In the genomic region with DNA sequence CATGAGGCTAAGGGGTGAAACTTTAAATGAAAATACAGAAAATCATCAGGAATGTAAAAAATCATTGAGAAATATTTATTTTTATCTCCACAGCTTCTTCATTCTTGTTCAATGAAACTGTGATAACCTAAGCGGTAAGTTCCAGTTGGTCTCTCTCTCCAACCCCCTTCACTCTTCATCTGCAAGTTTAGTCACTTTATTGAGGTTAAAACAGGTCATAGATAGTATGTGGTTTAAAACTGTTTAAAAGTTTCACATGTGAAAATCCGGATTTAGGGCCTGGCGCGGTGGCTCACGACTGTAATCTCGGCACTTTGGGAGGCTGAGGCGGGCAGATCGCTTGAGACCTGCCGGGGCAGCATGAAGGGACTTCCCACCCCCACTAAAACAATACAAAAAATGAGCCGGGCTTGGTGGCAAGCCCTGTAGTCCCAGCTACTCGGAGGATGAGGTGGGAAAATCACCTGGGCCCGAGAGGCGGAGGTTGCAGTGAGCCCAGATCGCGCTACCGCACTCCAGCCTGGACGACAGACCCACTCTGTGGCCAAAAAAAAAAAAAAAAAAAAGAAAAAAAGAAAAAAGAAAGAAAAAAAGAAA, we compare ENCODE assay signal across 1 cellular context.
TF ChIP-seq lines count a peak whose summit lies in the region.

No MANE protein-coding gene starts in this region.

TF ChIP-seq in HCT116, 20 proteins besides CTCF, POLR2A, EP300 and RAD21:
- TF ChIP-seq SP1 (IDR thresholded peaks at IDR 0.05; ENCODE audit: low read depth) = no peak
- no peak for TF ChIP-seq CEBPB (IDR thresholded peaks at IDR 0.05; ENCODE audit: low read depth)
- TF ChIP-seq, protein P1, sequence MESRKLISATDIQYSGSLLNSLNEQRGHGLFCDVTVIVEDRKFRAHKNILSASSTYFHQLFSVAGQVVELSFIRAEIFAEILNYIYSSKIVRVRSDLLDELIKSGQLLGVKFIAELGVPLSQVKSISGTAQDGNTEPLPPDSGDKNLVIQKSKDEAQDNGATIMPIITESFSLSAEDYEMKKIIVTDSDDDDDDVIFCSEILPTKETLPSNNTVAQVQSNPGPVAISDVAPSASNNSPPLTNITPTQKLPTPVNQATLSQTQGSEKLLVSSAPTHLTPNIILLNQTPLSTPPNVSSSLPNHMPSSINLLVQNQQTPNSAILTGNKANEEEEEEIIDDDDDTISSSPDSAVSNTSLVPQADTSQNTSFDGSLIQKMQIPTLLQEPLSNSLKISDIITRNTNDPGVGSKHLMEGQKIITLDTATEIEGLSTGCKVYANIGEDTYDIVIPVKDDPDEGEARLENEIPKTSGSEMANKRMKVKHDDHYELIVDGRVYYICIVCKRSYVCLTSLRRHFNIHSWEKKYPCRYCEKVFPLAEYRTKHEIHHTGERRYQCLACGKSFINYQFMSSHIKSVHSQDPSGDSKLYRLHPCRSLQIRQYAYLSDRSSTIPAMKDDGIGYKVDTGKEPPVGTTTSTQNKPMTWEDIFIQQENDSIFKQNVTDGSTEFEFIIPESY (IDR thresholded peaks at IDR 0.05; ENCODE audit: extremely low read depth, insufficient replicate concordance, low read length) = no peak
- no peak for TF ChIP-seq POLR2AphosphoS5 (IDR thresholded peaks at IDR 0.05; ENCODE audit: low read depth, low read length)
- TF ChIP-seq ZFX (IDR thresholded peaks at IDR 0.05) = no peak
- TF ChIP-seq, protein P2, sequence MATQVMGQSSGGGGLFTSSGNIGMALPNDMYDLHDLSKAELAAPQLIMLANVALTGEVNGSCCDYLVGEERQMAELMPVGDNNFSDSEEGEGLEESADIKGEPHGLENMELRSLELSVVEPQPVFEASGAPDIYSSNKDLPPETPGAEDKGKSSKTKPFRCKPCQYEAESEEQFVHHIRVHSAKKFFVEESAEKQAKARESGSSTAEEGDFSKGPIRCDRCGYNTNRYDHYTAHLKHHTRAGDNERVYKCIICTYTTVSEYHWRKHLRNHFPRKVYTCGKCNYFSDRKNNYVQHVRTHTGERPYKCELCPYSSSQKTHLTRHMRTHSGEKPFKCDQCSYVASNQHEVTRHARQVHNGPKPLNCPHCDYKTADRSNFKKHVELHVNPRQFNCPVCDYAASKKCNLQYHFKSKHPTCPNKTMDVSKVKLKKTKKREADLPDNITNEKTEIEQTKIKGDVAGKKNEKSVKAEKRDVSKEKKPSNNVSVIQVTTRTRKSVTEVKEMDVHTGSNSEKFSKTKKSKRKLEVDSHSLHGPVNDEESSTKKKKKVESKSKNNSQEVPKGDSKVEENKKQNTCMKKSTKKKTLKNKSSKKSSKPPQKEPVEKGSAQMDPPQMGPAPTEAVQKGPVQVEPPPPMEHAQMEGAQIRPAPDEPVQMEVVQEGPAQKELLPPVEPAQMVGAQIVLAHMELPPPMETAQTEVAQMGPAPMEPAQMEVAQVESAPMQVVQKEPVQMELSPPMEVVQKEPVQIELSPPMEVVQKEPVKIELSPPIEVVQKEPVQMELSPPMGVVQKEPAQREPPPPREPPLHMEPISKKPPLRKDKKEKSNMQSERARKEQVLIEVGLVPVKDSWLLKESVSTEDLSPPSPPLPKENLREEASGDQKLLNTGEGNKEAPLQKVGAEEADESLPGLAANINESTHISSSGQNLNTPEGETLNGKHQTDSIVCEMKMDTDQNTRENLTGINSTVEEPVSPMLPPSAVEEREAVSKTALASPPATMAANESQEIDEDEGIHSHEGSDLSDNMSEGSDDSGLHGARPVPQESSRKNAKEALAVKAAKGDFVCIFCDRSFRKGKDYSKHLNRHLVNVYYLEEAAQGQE (IDR thresholded peaks at IDR 0.05; ENCODE audit: low read depth) = no peak
- no peak for TF ChIP-seq ZNF274 (IDR thresholded peaks at IDR 0.05; ENCODE audit: low read depth, low read length)
- no peak for TF ChIP-seq FOSL1 (IDR thresholded peaks at IDR 0.05; ENCODE audit: low read depth)
